In genomic region chr6:28824793-28825731, GRCh38 we compare ENCODE assay signal across 14 cellular contexts.
DNase-seq lines count a peak whose midpoint lies in the region; ATAC-seq, FAIRE-seq and TF ChIP-seq lines count a peak whose summit lies in the region.
"Had no signal": no experiment of that assay in that cellular context is flagged by ENCODE, and none has a peak within 500 bp of the region (broad histone marks: within the 10 kb centered on the region; RNA-seq: fewer than 3 reads in every experiment).

No MANE protein-coding gene starts in this region.

- FAIRE-seq in small intestine (lab: Jason Lieb, UNC), result no peak

- H3K79me2 ChIP-seq in GM23338 (replicated peaks; ENCODE audit: insufficient read depth) (no peaks in the 10 kb centered on the region), trophoblast cell (ENCODE audit: control insufficient read depth, insufficient read depth, low read length, poor library complexity) (no peaks in the 10 kb centered on the region)

- peak overlapping the region; percentile 71 for H3K4me3 Mint-ChIP-seq in GM23338

- H2AK5ac ChIP-seq in trophoblast cell (ENCODE audit: low read length), result no peak overlapping the region

- H3K79me1 ChIP-seq in trophoblast cell (ENCODE audit: low read length), result no peaks in the 10 kb centered on the region

- H3K9me3 ChIP-seq in trophoblast cell (ENCODE audit: insufficient read depth, low read depth, low read length) (no peaks in the 10 kb centered on the region), small intestine (ENCODE audit: control insufficient read depth, low read depth) (no peaks in the 10 kb centered on the region)
- H3K9me3 ChIP-seq: gastrocnemius medialis, mucosa of descending colon had no signal

- no peak overlapping the region for H4K91ac ChIP-seq in trophoblast cell (ENCODE audit: low read depth, low read length)

- no peak overlapping the region for H3K14ac ChIP-seq in trophoblast cell (ENCODE audit: low read length)

- H2BK12ac ChIP-seq in trophoblast cell (ENCODE audit: low read length), result no peak overlapping the region

- TF ChIP-seq CTCF in GM23338 (conservative IDR thresholded peaks at IDR 0.05; ENCODE audit: low read depth in 2 of 2) (no peak), epithelial cell of esophagus (IDR thresholded peaks at IDR 0.05; ENCODE audit: insufficient read depth, low read depth, low read length, missing control alignments) (no peak)

- H4K8ac ChIP-seq in trophoblast cell (ENCODE audit: low read depth, low read length), result no peak overlapping the region

- H2BK5ac ChIP-seq in trophoblast cell (ENCODE audit: low read depth, low read length, poor library complexity), result no peak overlapping the region

- H3K4me1 ChIP-seq in GM23338 (ENCODE audit: insufficient read depth), result peaks cover 16% of the 10 kb centered on the region
- H3K4me1 ChIP-seq in trophoblast cell (ENCODE audit: control insufficient read depth in 1 of 2, insufficient read depth in 2 of 2, low read length in 2 of 2), result peaks cover 0 to 3% of the 10 kb centered on the region in 2 experiments
- H3K4me1 ChIP-seq in small intestine (ENCODE audit: control insufficient read depth in 2 of 2, insufficient read depth in 1 of 2, low read depth in 1 of 2, low read length in 1 of 2), result no peaks in the 10 kb centered on the region
- H3K4me1 ChIP-seq: gastrocnemius medialis had no signal

- H3F3A ChIP-seq in GM23338 (replicated peaks; ENCODE audit: low read depth), result no peaks in the 10 kb centered on the region

- H3K4me1 Mint-ChIP-seq in GM23338, result peaks cover 6% of the 10 kb centered on the region; the same call in 2 of the 3 replicates

- DNase-seq in GM23338 (ENCODE audit: low spot score), result peak; percentile 61
- DNase-seq in NCI-H1105 (lab: John Stamatoyannopoulos, UW), result peak; percentile 13
- no peak for DNase-seq in epithelial cell of esophagus (ENCODE audit: low read depth)
- DNase-seq in trophoblast cell, result no peak
- DNase-seq in small intestine, result no peak
- no peak for DNase-seq in stimulated activated CD4-positive, alpha-beta T cell treated with anti-CD3 and anti-CD28 coated beads, Interleukin-2, amount 100 ng/mL, for 24 hours
- no peak for DNase-seq in ACHN
- DNase-seq: activated CD8-positive, alpha-beta memory T cell treated with anti-CD3 and anti-CD28 coated beads, Interleukin-2, amount 50 U/mL, for 48 hours; central memory CD4-positive, alpha-beta T cell; gastrocnemius medialis; GOT3; mucosa of descending colon; NK-92 treated with Interleukin-12 subunit alpha and Interleukin-12 subunit beta, amount 100 ng/mL, for 24 hours; stimulated activated CD4-positive, alpha-beta T cell treated with anti-CD3 and anti-CD28 coated beads, Interleukin-12 subunit alpha, Interleukin-12 subunit beta, amount 100 ng/mL, for 4 hours had no signal

- H3K4me3 ChIP-seq in GM23338, result peak overlapping the region; percentile 62
- H3K4me3 ChIP-seq in epithelial cell of esophagus (ENCODE audit: low read length), result peak overlapping the region; percentile 6
- H3K4me3 ChIP-seq in trophoblast cell (ENCODE audit: low read depth, low read length), result no peak overlapping the region
- H3K4me3 ChIP-seq in small intestine (ENCODE audit: low read depth in 1 of 2, low read length in 2 of 2), result no peak overlapping the region
- H3K4me3 ChIP-seq: mucosa of descending colon had no signal

- H3K27ac ChIP-seq in GM23338 (ENCODE audit: low read depth) (no peak overlapping the region), trophoblast cell (ENCODE audit: low read depth, low read length) (no peak overlapping the region), small intestine (ENCODE audit: low read depth in 1 of 2, low read length in 1 of 2) (no peak overlapping the region)
- H3K27ac ChIP-seq: gastrocnemius medialis had no signal

- ATAC-seq in GM23338, result peak; percentile 85
- ATAC-seq: gastrocnemius medialis, mucosa of descending colon had no signal

- H3K27ac Mint-ChIP-seq in GM23338, result no peak overlapping the region

- no peak overlapping the region for H3K18ac ChIP-seq in trophoblast cell (ENCODE audit: low read length)

- peaks cover 62% of the 10 kb centered on the region for H3K27me3 Mint-ChIP-seq in GM23338 (ENCODE audit: insufficient read depth, low read depth, poor library complexity)

- no peak overlapping the region for H3K4ac ChIP-seq in trophoblast cell (ENCODE audit: low read depth, low read length)

- no peak overlapping the region for H4K12ac ChIP-seq in trophoblast cell (ENCODE audit: low read depth, low read length)

- H3K4me2 ChIP-seq in GM23338 (peak overlapping the region; percentile 77), trophoblast cell (ENCODE audit: low read length) (peak overlapping the region; percentile 45)

- in situ Hi-C loops in ACHN (cut with HindIII; ENCODE audit: low pct_ligation_motif_present, low pct_unique_long_range_greater_than_20kb, low sequenced_read_pairs), result no loop called here

- no peak overlapping the region for H2BK120ac ChIP-seq in trophoblast cell (ENCODE audit: insufficient read depth, low read length, poor library complexity)

- H3K36me3 ChIP-seq in GM23338 (ENCODE audit: insufficient read depth) (no peaks in the 10 kb centered on the region), trophoblast cell (ENCODE audit: control insufficient read depth in 1 of 2, insufficient read depth in 2 of 2, low read length in 2 of 2) (no peaks in the 10 kb centered on the region), small intestine (ENCODE audit: control insufficient read depth in 2 of 2, insufficient read depth in 2 of 2, low read length in 2 of 2) (no peaks in the 10 kb centered on the region)
- H3K36me3 ChIP-seq: gastrocnemius medialis had no signal

- no CpG with 5 or more reads among the region's 34 CpGs for WGBS in trophoblast cell (ENCODE audit: extremely low coverage, insufficient coverage, insufficient read length)
- 4 to 9% (median 8%) methylated on average over 34 of the region's 34 CpGs for WGBS in small intestine, 3 donors

- no peaks in the 10 kb centered on the region for H3K9me2 ChIP-seq in GM23338 (ENCODE audit: insufficient read depth)

- peaks cover 2% of the 10 kb centered on the region; the same call in 1 of the 3 replicates for H3K9me3 Mint-ChIP-seq in GM23338

- no peak overlapping the region for H3K9ac ChIP-seq in trophoblast cell (ENCODE audit: low read length)

- H2AFZ ChIP-seq in GM23338 (peak overlapping the region; percentile 91), trophoblast cell (ENCODE audit: insufficient read depth, low read length, poor library complexity) (no peak overlapping the region)

- H3K23ac ChIP-seq in trophoblast cell (ENCODE audit: low read length), result no peak overlapping the region

- peaks cover 7% of the 10 kb centered on the region for H4K20me1 ChIP-seq in GM23338 (replicated peaks; ENCODE audit: insufficient read depth)

- H3K36me3 Mint-ChIP-seq in GM23338 (ENCODE audit: low read depth), result no peaks in the 10 kb centered on the region

- peaks cover 100% of the 10 kb centered on the region for H3K27me3 ChIP-seq in GM23338 (ENCODE audit: insufficient read depth)
- H3K27me3 ChIP-seq in trophoblast cell (ENCODE audit: insufficient read depth, low read length), result peaks cover 30% of the 10 kb centered on the region
- peaks cover 0 to 26% of the 10 kb centered on the region in 2 donors for H3K27me3 ChIP-seq in small intestine (ENCODE audit: control insufficient read depth in 2 of 2, insufficient read depth in 2 of 2, low read length in 2 of 2)

TF ChIP-seq in GM23338, 12 proteins besides CTCF, POLR2A, EP300 and RAD21:
- TF ChIP-seq EZH2 (IDR thresholded peaks at IDR 0.05; ENCODE audit: low read depth, unreplicated experiment), result peak; percentile 91
- TF ChIP-seq ZNF114 (CRISPR knock-in tag; IDR thresholded peaks at IDR 0.05), result no peak

Comparison
In these comparisons a context has a peak if more than half of its experiments do, and no peak if none do; other contexts are left out.
1. DNase-seq: peak in GM23338 (single experiment) and NCI-H1105 (single experiment); none in epithelial cell of esophagus (single experiment), trophoblast cell (0 of 2), small intestine (single experiment), stimulated activated CD4-positive, alpha-beta T cell treated with anti-CD3 and anti-CD28 coated beads, Interleukin-2, amount 100 ng/mL, for 24 hours (0 of 2) and ACHN (single experiment).
2. H3K4me3 ChIP-seq: peak in GM23338 (single experiment) and epithelial cell of esophagus (single experiment); none in trophoblast cell (single experiment) and small intestine (0 of 2).